ENCODE assay signal across 16 cellular contexts in the genomic region with DNA sequence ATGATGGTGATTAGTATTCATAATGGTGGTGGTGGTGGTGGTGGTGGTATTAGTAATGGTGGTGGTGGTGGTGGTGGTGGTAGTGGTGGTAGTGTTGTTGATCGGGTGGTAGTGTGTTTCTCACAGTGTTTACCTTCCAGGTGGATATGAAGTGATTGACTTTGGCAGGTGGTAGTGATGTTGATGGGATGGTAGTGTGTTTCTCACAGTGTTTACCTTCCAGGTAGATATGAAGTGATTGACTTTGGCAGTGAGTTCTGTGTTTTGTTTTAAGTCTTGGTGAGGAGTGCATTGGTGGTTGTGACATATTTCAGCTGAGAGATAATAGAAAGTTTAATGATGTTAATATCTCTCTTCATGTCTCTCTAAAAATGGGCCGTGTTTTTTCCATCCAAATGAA.
DNase-seq lines count a peak whose midpoint lies in the region; ATAC-seq lines count a peak whose summit lies in the region.
"Had no signal": no experiment of that assay in that cellular context is flagged by ENCODE, and none has a peak within 500 bp of the region (broad histone marks: within the 10 kb centered on the region; RNA-seq: fewer than 3 reads in every experiment).

No MANE protein-coding gene starts in this region.

- POLR2A ChIA-PET in activated CD4-positive, alpha-beta memory T cell treated with anti-CD3 and anti-CD28 coated beads, Interleukin-2, amount 10 ng/mL, durations not matched to agents 7 days and 5 days (lab: Charles Lee): interaction anchor here (1.1 kb wide), 1 partner anchor 9 kb away, joined by 4 read pairs; no protein-coding TSS in a partner anchor
- POLR2A ChIA-PET in activated CD4-positive, alpha-beta memory T cell treated with anti-CD3 and anti-CD28 coated beads for 36 hours (lab: Charles Lee): no interaction called here

- H3K4me1 Mint-ChIP-seq in activated CD4-positive, alpha-beta memory T cell treated with anti-CD3 and anti-CD28 coated beads, Interleukin-2, amount 10 ng/mL, durations not matched to agents 7 days and 5 days: peaks cover 35% of the 10 kb centered on the region
- H3K4me1 Mint-ChIP-seq in activated CD4-positive, alpha-beta memory T cell treated with anti-CD3 and anti-CD28 coated beads for 36 hours (ENCODE audit: low read depth): peaks cover 4% of the 10 kb centered on the region

- DNase-seq in DMS53 (lab: John Stamatoyannopoulos, UW): peak; percentile 18
- no peak for DNase-seq in DMS53 treated with DMSO at 0.1 percent for 48 hours (lab: John Stamatoyannopoulos, UW; ENCODE audit: unreplicated experiment)
- peak; percentile 18 for DNase-seq in activated CD4-positive, alpha-beta memory T cell treated with anti-CD3 and anti-CD28 coated beads, Interleukin-2, amount 10 ng/mL, durations not matched to agents 7 days and 5 days
- no peak for DNase-seq in activated CD4-positive, alpha-beta memory T cell treated with anti-CD3 and anti-CD28 coated beads for 36 hours
- peak; percentile 67 for DNase-seq in NCI-H2029 (lab: John Stamatoyannopoulos, UW)
- DNase-seq in left colon: no peak
- no peak for DNase-seq in hippocampal formation (lab: John Stamatoyannopoulos, UW)
- DNase-seq: 8988T; CD4-positive, alpha-beta memory T cell; DMS79; GDM1; HCEC 1CT; IMR-90 had no signal

- H3K36me3 Mint-ChIP-seq in activated CD4-positive, alpha-beta memory T cell treated with anti-CD3 and anti-CD28 coated beads, Interleukin-2, amount 10 ng/mL, durations not matched to agents 7 days and 5 days (ENCODE audit: low read depth): no peaks in the 10 kb centered on the region
- no peaks in the 10 kb centered on the region for H3K36me3 Mint-ChIP-seq in activated CD4-positive, alpha-beta memory T cell treated with anti-CD3 and anti-CD28 coated beads for 36 hours

- intact Hi-C loops in activated CD4-positive, alpha-beta memory T cell treated with anti-CD3 and anti-CD28 coated beads for 36 hours (cut with micrococcal nuclease): no loop called here
- intact Hi-C loops in left colon (cut with DNase I, micrococcal nuclease): no loop called here

- CTCF ChIA-PET in activated CD4-positive, alpha-beta memory T cell treated with anti-CD3 and anti-CD28 coated beads, Interleukin-2, amount 10 ng/mL, durations not matched to agents 7 days and 5 days (lab: Charles Lee): no interaction called here
- CTCF ChIA-PET in activated CD4-positive, alpha-beta memory T cell treated with anti-CD3 and anti-CD28 coated beads for 36 hours (lab: Charles Lee): no interaction called here

- peak overlapping the region; percentile 35 for H3K27ac Mint-ChIP-seq in activated CD4-positive, alpha-beta memory T cell treated with anti-CD3 and anti-CD28 coated beads, Interleukin-2, amount 10 ng/mL, durations not matched to agents 7 days and 5 days
- no peak overlapping the region for H3K27ac Mint-ChIP-seq in activated CD4-positive, alpha-beta memory T cell treated with anti-CD3 and anti-CD28 coated beads for 36 hours
- H3K27ac Mint-ChIP-seq: CD4-positive, alpha-beta memory T cell; GM23338 had no signal

- ATAC-seq in left colon (peak; percentile 27), GM21786 (IDR thresholded peaks at IDR 0.05; ENCODE audit: unreplicated experiment) (no peak)
- ATAC-seq: GM23338 had no signal

- H3K27me3 Mint-ChIP-seq in activated CD4-positive, alpha-beta memory T cell treated with anti-CD3 and anti-CD28 coated beads, Interleukin-2, amount 10 ng/mL, durations not matched to agents 7 days and 5 days: no peaks in the 10 kb centered on the region
- no peaks in the 10 kb centered on the region for H3K27me3 Mint-ChIP-seq in activated CD4-positive, alpha-beta memory T cell treated with anti-CD3 and anti-CD28 coated beads for 36 hours
- H3K27me3 Mint-ChIP-seq: CD4-positive, alpha-beta memory T cell had no signal

- no peak overlapping the region for H3K4me3 Mint-ChIP-seq in activated CD4-positive, alpha-beta memory T cell treated with anti-CD3 and anti-CD28 coated beads, Interleukin-2, amount 10 ng/mL, durations not matched to agents 7 days and 5 days
- no peak overlapping the region for H3K4me3 Mint-ChIP-seq in activated CD4-positive, alpha-beta memory T cell treated with anti-CD3 and anti-CD28 coated beads for 36 hours
- H3K4me3 Mint-ChIP-seq: CD14-positive monocyte; CD4-positive, alpha-beta memory T cell; GM23338 had no signal

- H3K9me3 Mint-ChIP-seq in activated CD4-positive, alpha-beta memory T cell treated with anti-CD3 and anti-CD28 coated beads, Interleukin-2, amount 10 ng/mL, durations not matched to agents 7 days and 5 days: peaks cover 3% of the 10 kb centered on the region
- H3K9me3 Mint-ChIP-seq in activated CD4-positive, alpha-beta memory T cell treated with anti-CD3 and anti-CD28 coated beads for 36 hours: no peaks in the 10 kb centered on the region
- H3K9me3 Mint-ChIP-seq: CD14-positive monocyte; CD4-positive, alpha-beta memory T cell; GM23338 had no signal

Comparison
In these comparisons a context has a peak if more than half of its experiments do, and no peak if none do; other contexts are left out.
1. DNase-seq: peak in DMS53 (single experiment), activated CD4-positive, alpha-beta memory T cell treated with anti-CD3 and anti-CD28 coated beads, Interleukin-2, amount 10 ng/mL, durations not matched to agents 7 days and 5 days (single experiment) and NCI-H2029 (single experiment); none in DMS53 treated with DMSO at 0.1 percent for 48 hours (single experiment), activated CD4-positive, alpha-beta memory T cell treated with anti-CD3 and anti-CD28 coated beads for 36 hours (single experiment), left colon (0 of 2) and hippocampal formation (0 of 2).